In genomic region chr12:32108829-32109228, GRCh38 we compare ENCODE assay signal across 10 cellular contexts. TPM values are rescaled to one million over a fixed set of nuclear protein-coding genes. Genes with fewer than 3 reads are reported as not detected.
DNase-seq lines count a peak whose midpoint lies in the region; ATAC-seq, FAIRE-seq and TF ChIP-seq lines count a peak whose summit lies in the region.
"Had no signal": no experiment of that assay in that cellular context is flagged by ENCODE, and none has a peak within 500 bp of the region (broad histone marks: within the 10 kb centered on the region; RNA-seq: fewer than 3 reads in every experiment).

No MANE protein-coding gene starts in this region.

- intact Hi-C loops in activated CD4-positive, alpha-beta memory T cell treated with anti-CD3 and anti-CD28 coated beads for 36 hours (cut with micrococcal nuclease) = no loop called here
- intact Hi-C loops in tibial artery (cut with DNase I; ENCODE audit: low total_unique reads) = loop anchor here (10.0 kb wide), 1 partner anchor 566 kb away; the partner anchor contains the start of gene DNM1L

- H3K36me3 ChIP-seq in iPS DF 6.9 (ENCODE audit: control insufficient read depth, insufficient read depth, low read length) = no peaks in the 10 kb centered on the region
- no peaks in the 10 kb centered on the region for H3K36me3 ChIP-seq in tibial artery

- TF ChIP-seq CTCF in A549 (IDR thresholded peaks at IDR 0.05) (no peak), tibial artery (IDR thresholded peaks at IDR 0.05) (no peak)

- H3K4me3 Mint-ChIP-seq in activated CD4-positive, alpha-beta memory T cell treated with anti-CD3 and anti-CD28 coated beads for 36 hours = peak overlapping the region; percentile 49

- DNase-seq in A549 (ENCODE audit: low read depth in 1 of 2, low spot score in 1 of 2) (no peak), GM12892 (ENCODE audit: insufficient read length) (no peak), iPS DF 6.9 (ENCODE audit: low read depth, low spot score) (no peak), NCI-H1092 treated with DMSO at 0.1 percent for 48 hours (lab: John Stamatoyannopoulos, UW) (no peak), tibial artery (no peak)
- no peak for DNase-seq in activated CD4-positive, alpha-beta memory T cell treated with anti-CD3 and anti-CD28 coated beads for 36 hours
- DNase-seq: head of caudate nucleus, NCI-H2081 had no signal

- no peak overlapping the region for H3K27ac Mint-ChIP-seq in activated CD4-positive, alpha-beta memory T cell treated with anti-CD3 and anti-CD28 coated beads for 36 hours

- H3K4me1 ChIP-seq in A549 (peaks cover 28% of the 10 kb centered on the region), iPS DF 6.9 (ENCODE audit: control insufficient read depth, insufficient read depth, low read length) (no peaks in the 10 kb centered on the region), tibial artery (peaks cover 0 to 19% (median 10%) of the 10 kb centered on the region in 4 donors)

- peak overlapping the region; percentile 77 for H3K4me2 ChIP-seq in A549

- peaks cover 23% of the 10 kb centered on the region for H3K4me1 Mint-ChIP-seq in activated CD4-positive, alpha-beta memory T cell treated with anti-CD3 and anti-CD28 coated beads for 36 hours (ENCODE audit: low read depth)

- H3K27ac ChIP-seq in A549 (peak overlapping the region in 1 of 2 experiments; percentile 12; a peak in 2 of 6 replicates), iPS DF 6.9 (ENCODE audit: low read length) (no peak overlapping the region), tibial artery (no peak overlapping the region)

- no peak for TF ChIP-seq RAD21 in A549 (conservative IDR thresholded peaks at IDR 0.05 in 1 of 2, IDR thresholded peaks at IDR 0.05 in 1 of 2)

- no peaks in the 10 kb centered on the region for H3K9me3 Mint-ChIP-seq in activated CD4-positive, alpha-beta memory T cell treated with anti-CD3 and anti-CD28 coated beads for 36 hours

- no peaks in the 10 kb centered on the region for H3K27me3 ChIP-seq in iPS DF 6.9 (ENCODE audit: control insufficient read depth, insufficient read depth, low read length)
- no peaks in the 10 kb centered on the region for H3K27me3 ChIP-seq in tibial artery

- H3K4me3 ChIP-seq in A549 (peak overlapping the region; percentile 94), iPS DF 6.9 (ENCODE audit: low read length) (peak overlapping the region; percentile 14; the same call in 1 of the 2 replicates), tibial artery (peak overlapping the region in 1 of 2 donors; percentile 77)

- CTCF ChIA-PET in A549 (lab: Yijun Ruan, JAX) = no interaction called here
- CTCF ChIA-PET in activated CD4-positive, alpha-beta memory T cell treated with anti-CD3 and anti-CD28 coated beads for 36 hours (lab: Charles Lee) = interaction anchor here (0.7 kb wide), 1 partner anchor 451 kb away, joined by 3 read pairs; no protein-coding TSS in a partner anchor

- peaks cover 3% of the 10 kb centered on the region for H3K36me3 Mint-ChIP-seq in activated CD4-positive, alpha-beta memory T cell treated with anti-CD3 and anti-CD28 coated beads for 36 hours

- ATAC-seq in A549 (no peak), GM21737 (IDR thresholded peaks at IDR 0.05; ENCODE audit: unreplicated experiment) (no peak), GM18502 (IDR thresholded peaks at IDR 0.05; ENCODE audit: poor library complexity, unreplicated experiment) (no peak)

- POLR2A ChIA-PET in A549 (lab: Yijun Ruan, JAX) = interaction anchor here (0.5 kb wide), 1 partner anchor 783 kb away, joined by 3 read pairs; no protein-coding TSS in a partner anchor
- POLR2A ChIA-PET in activated CD4-positive, alpha-beta memory T cell treated with anti-CD3 and anti-CD28 coated beads for 36 hours (lab: Charles Lee) = no interaction called here

- H3K27me3 Mint-ChIP-seq in activated CD4-positive, alpha-beta memory T cell treated with anti-CD3 and anti-CD28 coated beads for 36 hours = no peaks in the 10 kb centered on the region

- H3K9me3 ChIP-seq in A549 (no peaks in the 10 kb centered on the region), iPS DF 6.9 (ENCODE audit: control insufficient read depth, insufficient read depth, low read length) (no peaks in the 10 kb centered on the region), tibial artery (no peaks in the 10 kb centered on the region)

- TF ChIP-seq POLR2A in A549 (IDR thresholded peaks at IDR 0.05; ENCODE audit: low read length) (no peak), GM12892 (IDR thresholded peaks at IDR 0.05; ENCODE audit: low read depth, low read length) (no peak)

- TF ChIP-seq EP300 in A549 (IDR thresholded peaks at IDR 0.05) = no peak

- FAIRE-seq in A549 (lab: Jason Lieb, UNC) = no peak
- peak; percentile 71 for FAIRE-seq in GM12892 (lab: Jason Lieb, UNC)

TF ChIP-seq in A549, 52 proteins besides CTCF, POLR2A, EP300 and RAD21 (continues in another document):
- TF ChIP-seq RCOR1 (IDR thresholded peaks at IDR 0.05; ENCODE audit: low read depth, low read length) = no peak
- TF ChIP-seq HOXA7 (CRISPR knock-in tag; IDR thresholded peaks at IDR 0.05) = no peak
- no peak for TF ChIP-seq HOXB13 (CRISPR knock-in tag; IDR thresholded peaks at IDR 0.05; ENCODE audit: low read depth)
- TF ChIP-seq ZC3H11A (IDR thresholded peaks at IDR 0.05) = no peak
- TF ChIP-seq HEYL (CRISPR knock-in tag; IDR thresholded peaks at IDR 0.05) = no peak
- no peak for TF ChIP-seq CHD4 (IDR thresholded peaks at IDR 0.05; ENCODE audit: borderline replicate concordance)
- no peak for TF ChIP-seq CBX8 (IDR thresholded peaks at IDR 0.05)
- TF ChIP-seq, protein P1, sequence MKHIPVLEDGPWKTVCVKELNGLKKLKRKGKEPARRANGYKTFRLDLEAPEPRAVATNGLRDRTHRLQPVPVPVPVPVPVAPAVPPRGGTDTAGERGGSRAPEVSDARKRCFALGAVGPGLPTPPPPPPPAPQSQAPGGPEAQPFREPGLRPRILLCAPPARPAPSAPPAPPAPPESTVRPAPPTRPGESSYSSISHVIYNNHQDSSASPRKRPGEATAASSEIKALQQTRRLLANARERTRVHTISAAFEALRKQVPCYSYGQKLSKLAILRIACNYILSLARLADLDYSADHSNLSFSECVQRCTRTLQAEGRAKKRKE (CRISPR knock-in tag; IDR thresholded peaks at IDR 0.05; ENCODE audit: low read depth) = no peak
- TF ChIP-seq JUN (IDR thresholded peaks at IDR 0.05) = no peak
- no peak for TF ChIP-seq PHF8 (IDR thresholded peaks at IDR 0.05; ENCODE audit: borderline replicate concordance, low read depth)
- no peak for TF ChIP-seq ZSCAN20 (CRISPR knock-in tag; IDR thresholded peaks at IDR 0.05)
- no peak for TF ChIP-seq ZFP36 (IDR thresholded peaks at IDR 0.05; ENCODE audit: borderline replicate concordance, partially characterized antibody)
- TF ChIP-seq HMGXB4 (CRISPR knock-in tag; IDR thresholded peaks at IDR 0.05; ENCODE audit: borderline replicate concordance) = no peak
- TF ChIP-seq JUNB (IDR thresholded peaks at IDR 0.05) = no peak
- TF ChIP-seq, protein P2, sequence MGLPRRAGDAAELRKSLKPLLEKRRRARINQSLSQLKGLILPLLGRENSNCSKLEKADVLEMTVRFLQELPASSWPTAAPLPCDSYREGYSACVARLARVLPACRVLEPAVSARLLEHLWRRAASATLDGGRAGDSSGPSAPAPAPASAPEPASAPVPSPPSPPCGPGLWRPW (IDR thresholded peaks at IDR 0.05) = no peak
- TF ChIP-seq FOXS1 (CRISPR knock-in tag; IDR thresholded peaks at IDR 0.05) = no peak
- TF ChIP-seq MYC (IDR thresholded peaks at IDR 0.05; ENCODE audit: borderline replicate concordance, low read length) = no peak
- TF ChIP-seq, protein P3, sequence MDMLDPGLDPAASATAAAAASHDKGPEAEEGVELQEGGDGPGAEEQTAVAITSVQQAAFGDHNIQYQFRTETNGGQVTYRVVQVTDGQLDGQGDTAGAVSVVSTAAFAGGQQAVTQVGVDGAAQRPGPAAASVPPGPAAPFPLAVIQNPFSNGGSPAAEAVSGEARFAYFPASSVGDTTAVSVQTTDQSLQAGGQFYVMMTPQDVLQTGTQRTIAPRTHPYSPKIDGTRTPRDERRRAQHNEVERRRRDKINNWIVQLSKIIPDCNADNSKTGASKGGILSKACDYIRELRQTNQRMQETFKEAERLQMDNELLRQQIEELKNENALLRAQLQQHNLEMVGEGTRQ (IDR thresholded peaks at IDR 0.05) = no peak

RNA-seq across cellular contexts. Expression of gene BICD1, which starts 2.2 kb away (rescaled TPM):
- polyA plus RNA-seq in A549 (2011; rRNA removed) = 21.7 and 24.3 TPM in 2 replicates
- polyA plus RNA-seq in A549 (2012; cell fraction: cytosol; rRNA removed) = 9.6 and 11.7 TPM in 2 replicates
- polyA plus RNA-seq in A549 (2012; cell fraction: nucleus; rRNA removed) = 21.7 and 33.5 TPM in 2 replicates
- polyA plus RNA-seq in A549 (2017; fragmentation: RNase III; extraction: RNeasy Plus Mini Kit Qiagen cat#74134 plus additional on column Dnase treatment) = 12.4 to 13.1 TPM (median 13.0 TPM) in 3 replicates
- 31.0 and 34.4 TPM in 2 replicates for polyA minus RNA-seq in A549 (2011; rRNA and poly(A)+ RNA removed)
- polyA plus RNA-seq in GM12892 (2012; ENCODE audit: missing spikeins) = 17.6 TPM
- 10 to 100 TPM; 10.5 to 10.7 TPM for total RNA-seq in activated CD4-positive, alpha-beta memory T cell treated with anti-CD3 and anti-CD28 coated beads for 36 hours
